In genomic region chr18:24278591-24278990, GRCh38 we compare ENCODE assay signal across 10 cellular contexts.
"Had no signal": no experiment of that assay in that cellular context is flagged by ENCODE, and none has a peak within 500 bp of the region (broad histone marks: within the 10 kb centered on the region; RNA-seq: fewer than 3 reads in every experiment).

No MANE protein-coding gene starts in this region.

- H3K4me2 ChIP-seq: GM23338 had no signal

- FAIRE-seq: H1, H54, HTR-8/SVneo, K562 had no signal

- DNase-seq: H9, HCEC 1CT, HFFc6, IMR-90, KG1 had no signal

- ATAC-seq: GM23338, K562 had no signal

- H3K4me3 ChIP-seq: GM23338, K562 had no signal

- H2AFZ ChIP-seq: GM23338 had no signal
